In the genomic region with DNA sequence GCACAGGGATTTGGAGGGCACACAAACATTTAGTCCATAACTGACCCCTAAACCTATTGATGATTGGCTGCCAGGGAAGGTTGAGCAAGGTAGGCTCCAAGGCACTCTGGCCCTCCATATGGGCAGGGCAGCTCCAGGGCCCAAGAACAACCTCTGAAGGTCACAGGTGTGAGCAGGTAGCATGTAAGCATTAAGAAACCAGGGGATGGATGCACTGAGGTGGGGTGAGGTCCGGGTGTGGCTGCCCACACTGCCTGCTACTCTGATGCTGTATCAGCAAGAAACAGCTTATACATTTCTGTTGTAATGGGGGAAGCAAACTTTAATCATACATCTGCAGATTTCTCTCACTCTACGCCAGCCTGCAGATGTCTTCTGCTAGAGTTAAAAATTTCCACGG, we compare ENCODE assay signal across 18 cellular contexts.
DNase-seq lines count a peak whose midpoint lies in the region; ATAC-seq and TF ChIP-seq lines count a peak whose summit lies in the region.
"Had no signal": no experiment of that assay in that cellular context is flagged by ENCODE, and none has a peak within 500 bp of the region (broad histone marks: within the 10 kb centered on the region; RNA-seq: fewer than 3 reads in every experiment).

No MANE protein-coding gene starts in this region.

- no peaks in the 10 kb centered on the region for H3K9me2 ChIP-seq in SK-N-SH

- H3K27me3 ChIP-seq in SK-N-SH (ENCODE audit: insufficient read depth): peaks cover 30% of the 10 kb centered on the region
- H3K27me3 ChIP-seq in mammary epithelial cell (ENCODE audit: insufficient read depth, low read length): no peaks in the 10 kb centered on the region
- H3K27me3 ChIP-seq in mesenchymal stem cell (ENCODE audit: control insufficient read depth in 1 of 2, insufficient read depth in 1 of 2, low read length in 2 of 2): peaks cover 0 to 7% of the 10 kb centered on the region in 2 experiments
- H3K27me3 ChIP-seq: BLaER1 treated with 17β-estradiol and CSF1 and Interleukin-3, amounts not matched to agents 10 nM and 100 nM; Peyer's patch had no signal

- H3K4me2 ChIP-seq in SK-N-SH: peak overlapping the region; percentile 72; the same call in 1 of the 2 replicates
- H3K4me2 ChIP-seq in mammary epithelial cell (ENCODE audit: insufficient read depth, low read depth, low read length): peak overlapping the region; percentile 34
- H3K4me2 ChIP-seq in mesenchymal stem cell (ENCODE audit: low read length, poor library complexity, severe bottlenecking): no peak overlapping the region

- no peak overlapping the region for H3K18ac ChIP-seq in mesenchymal stem cell (ENCODE audit: low read depth in 1 of 2, low read length in 2 of 2)

- TF ChIP-seq CTCF in SK-N-SH (IDR thresholded peaks at IDR 0.05): no peak
- TF ChIP-seq CTCF in mammary epithelial cell (conservative IDR thresholded peaks at IDR 0.05 in 1 of 2, IDR thresholded peaks at IDR 0.05 in 1 of 2; ENCODE audit: extremely low read depth in 1 of 2, insufficient read depth in 1 of 2, low read depth in 1 of 2, low read length in 2 of 2): no peak

- H2AK5ac ChIP-seq in mesenchymal stem cell (ENCODE audit: low read length, severe bottlenecking): no peak overlapping the region

- peak overlapping the region in 1 of 2 experiments; percentile 46; a peak in 2 of 4 replicates for H3K27ac ChIP-seq in SK-N-SH (ENCODE audit: low read depth in 2 of 2, low read length in 1 of 2)
- no peak overlapping the region for H3K27ac ChIP-seq in mammary epithelial cell (ENCODE audit: insufficient read depth, low read depth, low read length)
- H3K27ac ChIP-seq in mesenchymal stem cell (ENCODE audit: low read length, poor library complexity, severe bottlenecking): no peak overlapping the region
- H3K27ac ChIP-seq: BLaER1 treated with 17β-estradiol and CSF1 and Interleukin-3, amounts not matched to agents 10 nM and 100 nM; Peyer's patch had no signal

- H3F3A ChIP-seq in SK-N-SH (replicated peaks; ENCODE audit: insufficient read depth): peaks cover 10% of the 10 kb centered on the region

- H2BK120ac ChIP-seq in mesenchymal stem cell (ENCODE audit: low read depth, low read length): no peak overlapping the region

- H3K23ac ChIP-seq in mesenchymal stem cell (ENCODE audit: low read length in 2 of 2): no peak overlapping the region

- no peak for TF ChIP-seq RAD21 in SK-N-SH (IDR thresholded peaks at IDR 0.05; ENCODE audit: low read length)

- no peaks in the 10 kb centered on the region for H3K79me2 ChIP-seq in SK-N-SH (ENCODE audit: insufficient read depth)
- no peaks in the 10 kb centered on the region for H3K79me2 ChIP-seq in mammary epithelial cell (ENCODE audit: insufficient read depth, low read length)

- no TSS peak for BruUV-seq in mammary epithelial cell (replicated peaks; lab: Mats Ljungman, UMichigan)

- H2BK15ac ChIP-seq in mesenchymal stem cell (ENCODE audit: low read depth, poor library complexity, severe bottlenecking): no peak overlapping the region

- no peak overlapping the region for H2BK12ac ChIP-seq in mesenchymal stem cell (ENCODE audit: low read length in 2 of 2)

- POLR2A ChIA-PET in SK-N-SH (lab: Yijun Ruan, JAX): no interaction called here

- no peaks in the 10 kb centered on the region for H3K36me3 ChIP-seq in SK-N-SH (replicated peaks in 1 of 2; ENCODE audit: control insufficient read depth in 1 of 2, insufficient read depth in 2 of 2, low read length in 1 of 2)
- H3K36me3 ChIP-seq in mammary epithelial cell (ENCODE audit: insufficient read depth, low read length): no peaks in the 10 kb centered on the region
- H3K36me3 ChIP-seq in mesenchymal stem cell (ENCODE audit: control insufficient read depth in 1 of 2, insufficient read depth in 2 of 2, low read depth in 1 of 2, low read length in 2 of 2): no peaks in the 10 kb centered on the region
- H3K36me3 ChIP-seq: BLaER1 treated with 17β-estradiol and CSF1 and Interleukin-3, amounts not matched to agents 10 nM and 100 nM; Peyer's patch had no signal

- WGBS in SK-N-SH (ENCODE audit: low lambda C conversion rate): 6% methylated on average over 3 of the region's 3 CpGs
- WGBS in mammary epithelial cell (ENCODE audit: low coverage, missing lambda C conversion rate): 41% methylated on average over 3 of the region's 3 CpGs
- WGBS in mesenchymal stem cell: 92% methylated on average over 3 of the region's 3 CpGs

- no peak overlapping the region for H3K4ac ChIP-seq in mesenchymal stem cell (ENCODE audit: low read depth in 1 of 2, low read length in 2 of 2)

- intact Hi-C loops in mammary epithelial cell (cut with micrococcal nuclease): no loop called here

- no peak for TF ChIP-seq EP300 in SK-N-SH (IDR thresholded peaks at IDR 0.05; ENCODE audit: borderline replicate concordance in 1 of 2, low read depth in 1 of 2, low read length in 1 of 2)

- in situ Hi-C loops in mammary epithelial cell (cut with MboI; ENCODE audit: low sequenced_read_pairs in 2 of 2): no loop called here

- H4K20me1 ChIP-seq in SK-N-SH (ENCODE audit: insufficient read depth) (no peaks in the 10 kb centered on the region), mammary epithelial cell (ENCODE audit: insufficient read depth, low read length) (no peaks in the 10 kb centered on the region)
- H4K20me1 ChIP-seq: BLaER1 treated with 17β-estradiol and CSF1 and Interleukin-3, amounts not matched to agents 10 nM and 100 nM had no signal

- no peak overlapping the region for H3K9ac ChIP-seq in SK-N-SH
- no peak overlapping the region for H3K9ac ChIP-seq in mammary epithelial cell (ENCODE audit: insufficient read depth, low read length)
- H3K9ac ChIP-seq in mesenchymal stem cell (ENCODE audit: low read length): peak overlapping the region; percentile 37
- H3K9ac ChIP-seq: BLaER1 treated with 17β-estradiol and CSF1 and Interleukin-3, amounts not matched to agents 10 nM and 100 nM had no signal

- dilution Hi-C loops in mammary epithelial cell (cut with HindIII; ENCODE audit: low sequenced_read_pairs): no loop called here

- H4K8ac ChIP-seq in mesenchymal stem cell (ENCODE audit: low read length): no peak overlapping the region

- no peak for ATAC-seq in HG03196 (IDR thresholded peaks at IDR 0.05; ENCODE audit: unreplicated experiment)
- ATAC-seq: CD8-positive, alpha-beta T cell; HepG2 had no signal

- H3K14ac ChIP-seq in mesenchymal stem cell (ENCODE audit: low read length in 2 of 2): no peak overlapping the region

- peak; percentile 88 for DNase-seq in OCI-M1 (lab: John Stamatoyannopoulos, UW)
- DNase-seq in SK-N-SH: no peak
- DNase-seq in mammary epithelial cell: no peak
- no peak for DNase-seq in mesenchymal stem cell
- DNase-seq in LoVo (ENCODE audit: low spot score): no peak
- no peak for DNase-seq in GM19238 (ENCODE audit: insufficient read length, low spot score)
- DNase-seq: CD8-positive, alpha-beta T cell; KG1; NCI-H187; NCI-H2107; NCI-H2227 treated with DMSO at 0.1 percent for 48 hours; NCI-H510A treated with DMSO at 0.1 percent for 48 hours; NCI-H774; Peyer's patch; SHP77 had no signal

- CTCF ChIA-PET in SK-N-SH (lab: Yijun Ruan, JAX): no interaction called here
- CTCF ChIA-PET in mammary epithelial cell (lab: Charles Lee; ENCODE audit: low non-redundant PET): interaction anchor here (0.7 kb wide), 1 partner anchor 56 kb away, joined by 4 read pairs; a partner anchor contains a TSS

- 0 out of 4 replicates have a peak overlapping the region, but pooled peaks of 1 of the 2 experiments have one; percentile 10 for H3K4me3 ChIP-seq in SK-N-SH (ENCODE audit: low read depth in 2 of 2, low read length in 1 of 2)
- no peak overlapping the region for H3K4me3 ChIP-seq in mammary epithelial cell (replicated peaks in 1 of 3; ENCODE audit: insufficient read depth in 1 of 3, low read depth in 2 of 3, low read length in 3 of 3)
- peak overlapping the region in 1 of 2 experiments; percentile 41 for H3K4me3 ChIP-seq in mesenchymal stem cell (ENCODE audit: insufficient read depth in 1 of 2, low read depth in 1 of 2, low read length in 2 of 2)
- H3K4me3 ChIP-seq: BLaER1 treated with 17β-estradiol and CSF1 and Interleukin-3, amounts not matched to agents 10 nM and 100 nM; Peyer's patch had no signal

- no peaks in the 10 kb centered on the region for H3K9me3 ChIP-seq in SK-N-SH
- H3K9me3 ChIP-seq in mammary epithelial cell (replicated peaks; ENCODE audit: insufficient read depth, low read length): no peaks in the 10 kb centered on the region
- no peaks in the 10 kb centered on the region for H3K9me3 ChIP-seq in mesenchymal stem cell (ENCODE audit: control insufficient read depth, low read length)
- H3K9me3 ChIP-seq: Peyer's patch had no signal

- H3K4me1 ChIP-seq in SK-N-SH (ENCODE audit: control insufficient read depth in 1 of 2, insufficient read depth in 2 of 2, low read depth in 1 of 2, low read length in 1 of 2) (no peaks in the 10 kb centered on the region), mammary epithelial cell (ENCODE audit: insufficient read depth, low read length) (peaks cover 11% of the 10 kb centered on the region), mesenchymal stem cell (ENCODE audit: control insufficient read depth, insufficient read depth, low read depth, low read length) (peaks cover 2% of the 10 kb centered on the region)
- H3K4me1 ChIP-seq: Peyer's patch had no signal

- H3K79me1 ChIP-seq in mesenchymal stem cell (replicated peaks; ENCODE audit: low read length, poor library complexity, severe bottlenecking): no peaks in the 10 kb centered on the region

- H4K91ac ChIP-seq in mesenchymal stem cell (ENCODE audit: low read length): no peak overlapping the region

- H2AFZ ChIP-seq in SK-N-SH (ENCODE audit: low read depth): no peak overlapping the region; the same call in 1 of the 2 replicates
- no peak overlapping the region for H2AFZ ChIP-seq in mammary epithelial cell (ENCODE audit: low read depth, low read length)
- H2AFZ ChIP-seq in mesenchymal stem cell (ENCODE audit: low read depth, low read length): no peak overlapping the region

- H2BK5ac ChIP-seq in mesenchymal stem cell (ENCODE audit: low read depth, low read length, poor library complexity, severe bottlenecking): no peak overlapping the region

TF ChIP-seq in SK-N-SH, 30 proteins besides CTCF, POLR2A, EP300 and RAD21 (continues in another document):
- TF ChIP-seq GABPA (IDR thresholded peaks at IDR 0.05; ENCODE audit: low read depth): no peak
- no peak for TF ChIP-seq MEF2A (IDR thresholded peaks at IDR 0.05; ENCODE audit: borderline replicate concordance, low read depth)
- TF ChIP-seq SIN3A (IDR thresholded peaks at IDR 0.05; ENCODE audit: borderline replicate concordance, low read depth, low read length): no peak
- no peak for TF ChIP-seq TCF12 (IDR thresholded peaks at IDR 0.05)
- TF ChIP-seq GATA2 (CRISPR knock-in tag; IDR thresholded peaks at IDR 0.05): no peak
- no peak for TF ChIP-seq NRF1 (IDR thresholded peaks at IDR 0.05; ENCODE audit: low read depth, low read length)
- no peak for TF ChIP-seq TEAD4 (IDR thresholded peaks at IDR 0.05; ENCODE audit: borderline replicate concordance, insufficient read depth)
- TF ChIP-seq ELF1 (IDR thresholded peaks at IDR 0.05): no peak
- no peak for TF ChIP-seq RFX5 (IDR thresholded peaks at IDR 0.05; ENCODE audit: low read length)
- TF ChIP-seq FOSL2 (IDR thresholded peaks at IDR 0.05; ENCODE audit: borderline replicate concordance, low read depth): no peak
